In genomic region chr22:20130319-20130718, GRCh38 we compare ENCODE assay signal across 8 cellular contexts. TPM values are rescaled to one million over a fixed set of nuclear protein-coding genes. Genes with fewer than 3 reads are reported as not detected.
DNase-seq lines count a peak whose midpoint lies in the region; ATAC-seq and TF ChIP-seq lines count a peak whose summit lies in the region.

No MANE protein-coding gene starts in this region.

- intact Hi-C loops in Calu3 (cut with micrococcal nuclease; ENCODE audit: unreplicated experiment) (no loop called here), breast epithelium (cut with DNase I; ENCODE audit: low total_unique reads) (no loop called here)

- BruUV-seq in Calu3 (replicated peaks; lab: Mats Ljungman, UMichigan), result no TSS peak

- CTCF ChIA-PET in Calu3 (lab: Charles Lee), result no interaction called here

- peaks cover 7 to 10% of the 10 kb centered on the region in 2 donors for H3K4me1 ChIP-seq in breast epithelium

- no peaks in the 10 kb centered on the region for H3K36me3 ChIP-seq in breast epithelium

- peak overlapping the region in 2 of 3 donors; percentile 99 for H3K4me3 ChIP-seq in breast epithelium

- H3K4me3 Mint-ChIP-seq in Calu3 (ENCODE audit: low read depth, unreplicated experiment), result peak overlapping the region; percentile 44
- H3K4me3 Mint-ChIP-seq in neural crest cell, result peak overlapping the region; percentile 81

- H3K27me3 Mint-ChIP-seq in Calu3 (ENCODE audit: unreplicated experiment), result no peaks in the 10 kb centered on the region
- peaks cover 5% of the 10 kb centered on the region for H3K27me3 Mint-ChIP-seq in neural crest cell (ENCODE audit: low read depth)

- no peaks in the 10 kb centered on the region for H3K9me3 ChIP-seq in breast epithelium

- TF ChIP-seq CTCF in Calu3 (IDR thresholded peaks at IDR 0.05; ENCODE audit: unreplicated experiment), result no peak
- TF ChIP-seq CTCF in breast epithelium (IDR thresholded peaks at IDR 0.05), result no peak
- no peak for TF ChIP-seq CTCF in neural crest cell (conservative IDR thresholded peaks at IDR 0.05)

- H3K27me3 ChIP-seq in breast epithelium, result no peaks in the 10 kb centered on the region

- H3K27ac ChIP-seq in breast epithelium, result peak overlapping the region; percentile 89 to 97

- DNase-seq in Calu3 (peak; percentile 44), NCI-H1092 (lab: John Stamatoyannopoulos, UW) (peak; percentile 39), breast epithelium (ENCODE audit: low spot score in 2 of 2) (no peak), neural crest cell (ENCODE audit: low read depth, low spot score) (no peak), NCI-H146 treated with DMSO at 0.1 percent for 48 hours (lab: John Stamatoyannopoulos, UW; ENCODE audit: unreplicated experiment) (no peak), superior temporal gyrus (ENCODE audit: extremely low spot score) (no peak), ureter (ENCODE audit: low spot score) (no peak)

- TF ChIP-seq POLR2A in breast epithelium (IDR thresholded peaks at IDR 0.05), result no peak

- H3K9me3 Mint-ChIP-seq in Calu3 (ENCODE audit: low read depth, unreplicated experiment) (no peaks in the 10 kb centered on the region), neural crest cell (no peaks in the 10 kb centered on the region)

- no peak for ATAC-seq in GM19023 (IDR thresholded peaks at IDR 0.05; ENCODE audit: unreplicated experiment)

- H3K4me1 Mint-ChIP-seq in Calu3 (ENCODE audit: low read depth, unreplicated experiment), result peaks cover 7% of the 10 kb centered on the region
- H3K4me1 Mint-ChIP-seq in neural crest cell, result peaks cover 7% of the 10 kb centered on the region

- H3K36me3 Mint-ChIP-seq in Calu3 (ENCODE audit: insufficient read depth, unreplicated experiment), result peaks cover 52% of the 10 kb centered on the region
- H3K36me3 Mint-ChIP-seq in neural crest cell (ENCODE audit: low read depth), result peaks cover 9% of the 10 kb centered on the region

- H3K27ac Mint-ChIP-seq in Calu3 (ENCODE audit: unreplicated experiment) (no peak overlapping the region), neural crest cell (ENCODE audit: unreplicated experiment) (no peak overlapping the region)

RNA-seq across cellular contexts. Expression of gene ZDHHC8, which starts 1.3 kb away (rescaled TPM):
- 78.4 and 87.2 TPM in 2 replicates for total RNA-seq in Calu3 (2022)
- 10 to 100 TPM; 10.2 to 14.1 (median 11.2) TPM for total RNA-seq in breast epithelium
- total RNA-seq in neural crest cell, result 82.1 and 98.9 TPM in 2 replicates
- 64.2 TPM for total RNA-seq in ureter

RNA-seq across cellular contexts. Expression of gene TRMT2A, which starts 13.3 kb away (rescaled TPM):
- total RNA-seq in Calu3 (2022) (63.0 and 71.9 TPM in 2 replicates), breast epithelium (10 to 100 TPM; 49.8 to 72.4 (median 51.1) TPM), neural crest cell (75.1 and 77.7 TPM in 2 replicates), ureter (81.8 TPM)

RNA-seq across cellular contexts. Expression of gene RANBP1, which starts 14.4 kb away (rescaled TPM):
- 205 and 208 TPM in 2 replicates for total RNA-seq in Calu3 (2022)
- 100 to 1,000 TPM; 131 to 202 (median 146) TPM for total RNA-seq in breast epithelium
- total RNA-seq in neural crest cell, result 469 and 489 TPM in 2 replicates
- 106 TPM for total RNA-seq in ureter

RNA-seq across cellular contexts. Expression of gene CCDC188, which starts 20.5 kb away (rescaled TPM):
- total RNA-seq in Calu3 (2022), result not detected in 2 replicates
- under 1 TPM in 1 of 3 donors, not detected in 2; 0.66 TPM for total RNA-seq in breast epithelium
- total RNA-seq in neural crest cell, result 8.2 and 8.6 TPM in 2 replicates
- 2.6 TPM for total RNA-seq in ureter

RNA-seq across cellular contexts. Expression of gene DGCR8, which starts 50.3 kb away (rescaled TPM):
- total RNA-seq in Calu3 (2022) (53.1 and 54.7 TPM in 2 replicates), breast epithelium (10 to 100 TPM; 18.4 to 34.7 (median 29.0) TPM), neural crest cell (86.3 and 86.5 TPM in 2 replicates), ureter (49.0 TPM)

Comparison
In these comparisons a context has a peak if more than half of its experiments do, and no peak if none do; other contexts are left out.
1. DNase-seq: peak in Calu3 (single experiment) and NCI-H1092 (single experiment); none in breast epithelium (0 of 2), neural crest cell (single experiment), NCI-H146 treated with DMSO at 0.1 percent for 48 hours (single experiment), superior temporal gyrus (single experiment) and ureter (single experiment).